Comparison of ENCODE assay signal across 1 cellular context in genomic region chr7:125592331-125592730, GRCh38.
TF ChIP-seq lines count a peak whose summit lies in the region.

No MANE protein-coding gene starts in this region.

TF ChIP-seq in GM12878, 131 proteins besides CTCF, POLR2A, EP300 and RAD21:
- TF ChIP-seq RFX5 (IDR thresholded peaks at IDR 0.05; ENCODE audit: low read depth, low read length) (no peak), SPI1 (IDR thresholded peaks at IDR 0.05; ENCODE audit: borderline replicate concordance, insufficient read depth, low read depth, low read length) (peak; percentile 45; the same call in 1 of the 2 replicates)
TF ChIP-seq in GM12878: peak in this region for 1.
